ENCODE assay signal across 10 cellular contexts in genomic region chr4:109588176-109588575, GRCh38. TPM values are rescaled to one million over a fixed set of nuclear protein-coding genes. Genes with fewer than 3 reads are reported as not detected.
DNase-seq lines count a peak whose midpoint lies in the region; ATAC-seq and TF ChIP-seq lines count a peak whose summit lies in the region.
"Had no signal": no experiment of that assay in that cellular context is flagged by ENCODE, and none has a peak within 500 bp of the region (broad histone marks: within the 10 kb centered on the region; RNA-seq: fewer than 3 reads in every experiment).

No MANE protein-coding gene starts in this region.

- H3K27ac Mint-ChIP-seq in activated T-helper 1 cell treated with anti-CD3 and anti-CD28 coated beads, Interleukin-12 subunit alpha, Interleukin-12 subunit beta, Interleukin-2, Interleukin-4 antibody, amounts not matched to agents 30 ng/mL and 10 ng/mL and 1 ng/mL, durations not matched to agents 14 hours and 24 hours and 36 hours, result peak overlapping the region; percentile 1
- H3K27ac Mint-ChIP-seq: nephron had no signal

- H3K4ac ChIP-seq in neuronal stem cell (ENCODE audit: low read length), result no peak overlapping the region

- H3K36me3 ChIP-seq in neuronal stem cell (replicated peaks in 1 of 2; ENCODE audit: control insufficient read depth in 2 of 2, insufficient read depth in 2 of 2, low read length in 2 of 2), result no peaks in the 10 kb centered on the region
- no peaks in the 10 kb centered on the region for H3K36me3 ChIP-seq in BE2C

- H3K79me1 ChIP-seq in neuronal stem cell (ENCODE audit: low read depth, low read length), result peaks cover 2% of the 10 kb centered on the region

- H3K9me3 ChIP-seq in neuronal stem cell (replicated peaks in 1 of 2; ENCODE audit: control insufficient read depth in 2 of 2, insufficient read depth in 1 of 2, low read depth in 1 of 2, low read length in 2 of 2) (no peaks in the 10 kb centered on the region), BE2C (no peaks in the 10 kb centered on the region)
- H3K9me3 ChIP-seq: A549 had no signal

- TF ChIP-seq CTCF in BE2C (IDR thresholded peaks at IDR 0.05; ENCODE audit: low read depth, low read length), result no peak
- no peak for TF ChIP-seq CTCF in GM10266 (IDR thresholded peaks at IDR 0.05; ENCODE audit: control insufficient read depth, insufficient read depth, low read depth, missing control alignments)

- no peak overlapping the region for H3K23ac ChIP-seq in neuronal stem cell (ENCODE audit: low read depth, low read length, poor library complexity)

- peaks cover 12% of the 10 kb centered on the region for H3K36me3 Mint-ChIP-seq in activated T-helper 1 cell treated with anti-CD3 and anti-CD28 coated beads, Interleukin-12 subunit alpha, Interleukin-12 subunit beta, Interleukin-2, Interleukin-4 antibody, amounts not matched to agents 30 ng/mL and 10 ng/mL and 1 ng/mL, durations not matched to agents 14 hours and 24 hours and 36 hours (ENCODE audit: low read depth)

- H3K18ac ChIP-seq in neuronal stem cell (ENCODE audit: low read length), result no peak overlapping the region

- no peaks in the 10 kb centered on the region for H3K4me1 ChIP-seq in neuronal stem cell (ENCODE audit: control insufficient read depth in 2 of 2, insufficient read depth in 1 of 2, low read depth in 1 of 2, low read length in 2 of 2)
- no peaks in the 10 kb centered on the region for H3K4me1 ChIP-seq in BE2C
- H3K4me1 ChIP-seq: A549 had no signal

- H3K27me3 ChIP-seq in neuronal stem cell (ENCODE audit: control insufficient read depth in 3 of 3, insufficient read depth in 3 of 3, low read depth in 1 of 3, low read length in 3 of 3), result no peaks in the 10 kb centered on the region
- H3K27me3 ChIP-seq in BE2C, result peaks cover 3% of the 10 kb centered on the region; the same call in 1 of the 2 replicates

- intact Hi-C loops in activated T-helper 1 cell treated with anti-CD3 and anti-CD28 coated beads, Interleukin-12 subunit alpha, Interleukin-12 subunit beta, Interleukin-2, Interleukin-4 antibody, amounts not matched to agents 30 ng/mL and 10 ng/mL and 1 ng/mL, durations not matched to agents 14 hours and 24 hours and 36 hours (cut with micrococcal nuclease), result loop anchor here (1.0 to 2.0 kb wide), 5 partner anchors 13 to 228 kb away; partner anchors contain the start of gene CASP6

- WGBS in neuronal stem cell (ENCODE audit: extremely low coverage in 2 of 2, insufficient read length in 2 of 2, insufficient replicate concordance in 1 of 2), 2 donors, result no CpG with 5 or more reads among the region's 4 CpGs

- no peak overlapping the region for H2AK5ac ChIP-seq in neuronal stem cell (ENCODE audit: low read depth, low read length)

- H4K8ac ChIP-seq in neuronal stem cell (ENCODE audit: low read depth, low read length), result no peak overlapping the region

- no peak overlapping the region for H3K9ac ChIP-seq in neuronal stem cell (ENCODE audit: low read depth, low read length, poor library complexity)

- H2BK12ac ChIP-seq in neuronal stem cell (ENCODE audit: low read length), result no peak overlapping the region

- no peak overlapping the region for H3K4me2 ChIP-seq in neuronal stem cell (ENCODE audit: insufficient read depth, low read length, poor library complexity, severe bottlenecking)
- H3K4me2 ChIP-seq: A549 had no signal

- H2BK120ac ChIP-seq in neuronal stem cell (ENCODE audit: low read depth, low read length), result no peak overlapping the region

- no peak overlapping the region for H2AFZ ChIP-seq in neuronal stem cell (ENCODE audit: low read length)

- H3K4me3 Mint-ChIP-seq in activated T-helper 1 cell treated with anti-CD3 and anti-CD28 coated beads, Interleukin-12 subunit alpha, Interleukin-12 subunit beta, Interleukin-2, Interleukin-4 antibody, amounts not matched to agents 30 ng/mL and 10 ng/mL and 1 ng/mL, durations not matched to agents 14 hours and 24 hours and 36 hours, result no peak overlapping the region
- H3K4me3 Mint-ChIP-seq: nephron had no signal

- H3K4me1 Mint-ChIP-seq in activated T-helper 1 cell treated with anti-CD3 and anti-CD28 coated beads, Interleukin-12 subunit alpha, Interleukin-12 subunit beta, Interleukin-2, Interleukin-4 antibody, amounts not matched to agents 30 ng/mL and 10 ng/mL and 1 ng/mL, durations not matched to agents 14 hours and 24 hours and 36 hours (ENCODE audit: low read depth), result peaks cover 57% of the 10 kb centered on the region
- H3K4me1 Mint-ChIP-seq: nephron had no signal

- H3K27ac ChIP-seq in neuronal stem cell (replicated peaks; ENCODE audit: low read length), result no peak overlapping the region
- H3K27ac ChIP-seq: A549 had no signal

- no peak overlapping the region for H3K14ac ChIP-seq in neuronal stem cell (ENCODE audit: low read length)

- H2BK15ac ChIP-seq in neuronal stem cell (ENCODE audit: low read length), result no peak overlapping the region

- H2BK5ac ChIP-seq in neuronal stem cell (ENCODE audit: low read length), result no peak overlapping the region

- no peaks in the 10 kb centered on the region for H3K9me3 Mint-ChIP-seq in activated T-helper 1 cell treated with anti-CD3 and anti-CD28 coated beads, Interleukin-12 subunit alpha, Interleukin-12 subunit beta, Interleukin-2, Interleukin-4 antibody, amounts not matched to agents 30 ng/mL and 10 ng/mL and 1 ng/mL, durations not matched to agents 14 hours and 24 hours and 36 hours

- H3K4me3 ChIP-seq in neuronal stem cell (ENCODE audit: low read length in 2 of 2) (no peak overlapping the region), BE2C (ENCODE audit: low read depth, low read length) (no peak overlapping the region)
- H3K4me3 ChIP-seq: A549 had no signal

- no peak overlapping the region for H4K91ac ChIP-seq in neuronal stem cell (ENCODE audit: low read depth, low read length, poor library complexity)

- H3K27me3 Mint-ChIP-seq in activated T-helper 1 cell treated with anti-CD3 and anti-CD28 coated beads, Interleukin-12 subunit alpha, Interleukin-12 subunit beta, Interleukin-2, Interleukin-4 antibody, amounts not matched to agents 30 ng/mL and 10 ng/mL and 1 ng/mL, durations not matched to agents 14 hours and 24 hours and 36 hours (ENCODE audit: insufficient read depth), result no peaks in the 10 kb centered on the region

- ATAC-seq in HG03175 (IDR thresholded peaks at IDR 0.05; ENCODE audit: unreplicated experiment), result peak; percentile 99
- ATAC-seq: A549 had no signal

- peak; percentile 26 to 38 for DNase-seq in activated CD4-positive, alpha-beta T cell treated with anti-CD3 and anti-CD28 coated beads for 24 hours (ENCODE audit: low read depth in 2 of 2)
- no peak for DNase-seq in activated CD4-positive, alpha-beta T cell treated with anti-CD3 and anti-CD28 coated beads for 1 hour
- DNase-seq in activated T-helper 1 cell treated with anti-CD3 and anti-CD28 coated beads, Interleukin-12 subunit alpha, Interleukin-12 subunit beta, Interleukin-2, Interleukin-4 antibody, amounts not matched to agents 30 ng/mL and 10 ng/mL and 1 ng/mL, durations not matched to agents 14 hours and 24 hours and 36 hours (ENCODE audit: low spot score), result peak; percentile 22
- peak; percentile 22 to 56 for DNase-seq in stimulated activated CD8-positive, alpha-beta memory T cell treated with anti-CD3 and anti-CD28 coated beads, Interleukin-7, amount 100 ng/mL, for 48 hours (ENCODE audit: extremely low read depth in 1 of 2, low read depth in 1 of 2)
- no peak for DNase-seq in neuronal stem cell (ENCODE audit: low spot score)
- DNase-seq in BE2C, result no peak
- DNase-seq in GM10266 (ENCODE audit: extremely low spot score), result no peak

RNA-seq across cellular contexts. Expression of gene MCUB, which starts 28.1 kb away (rescaled TPM):
- 40.6 and 46.0 TPM in 2 replicates for total RNA-seq in activated T-helper 1 cell treated with anti-CD3 and anti-CD28 coated beads, Interleukin-12 subunit alpha, Interleukin-12 subunit beta, Interleukin-2, Interleukin-4 antibody, amounts not matched to agents 30 ng/mL and 10 ng/mL and 1 ng/mL, durations not matched to agents 14 hours and 24 hours and 36 hours
- 25.3 TPM for polyA plus RNA-seq in neuronal stem cell (2013, experiment 1 of 2)
- 24.6 TPM for polyA plus RNA-seq in neuronal stem cell (2013, experiment 2 of 2)
- not detected for polyA plus RNA-seq in BE2C (2012; ENCODE audit: insufficient read depth, insufficient read length, low read depth)

Comparison
In these comparisons a context has a peak if more than half of its experiments do, and no peak if none do; other contexts are left out.
1. DNase-seq: peak in activated CD4-positive, alpha-beta T cell treated with anti-CD3 and anti-CD28 coated beads for 24 hours (2 of 2), activated T-helper 1 cell treated with anti-CD3 and anti-CD28 coated beads, Interleukin-12 subunit alpha, Interleukin-12 subunit beta, Interleukin-2, Interleukin-4 antibody, amounts not matched to agents 30 ng/mL and 10 ng/mL and 1 ng/mL, durations not matched to agents 14 hours and 24 hours and 36 hours (single experiment) and stimulated activated CD8-positive, alpha-beta memory T cell treated with anti-CD3 and anti-CD28 coated beads, Interleukin-7, amount 100 ng/mL, for 48 hours (2 of 2); none in activated CD4-positive, alpha-beta T cell treated with anti-CD3 and anti-CD28 coated beads for 1 hour (single experiment), neuronal stem cell (single experiment), BE2C (single experiment) and GM10266 (single experiment).